ENCODE assay signal across 1 cellular context in genomic region chr7:158842486-158842885, GRCh38.
TF ChIP-seq lines count a peak whose summit lies in the region.

No MANE protein-coding gene starts in this region.

TF ChIP-seq in IMR-90, 13 proteins besides CTCF, POLR2A, EP300 and RAD21:
- TF ChIP-seq ELK1 (IDR thresholded peaks at IDR 0.05; ENCODE audit: borderline replicate concordance, low read depth, low read length) = no peak
- TF ChIP-seq MAZ (IDR thresholded peaks at IDR 0.05; ENCODE audit: borderline replicate concordance, low read depth, low read length) = no peak
- no peak for TF ChIP-seq MAFK (IDR thresholded peaks at IDR 0.05; ENCODE audit: low read depth, low read length)
- TF ChIP-seq SMC3 (IDR thresholded peaks at IDR 0.05; ENCODE audit: low read depth, low read length) = no peak
- no peak for TF ChIP-seq BHLHE40 (IDR thresholded peaks at IDR 0.05; ENCODE audit: low read depth, low read length)
- no peak for TF ChIP-seq RFX5 (IDR thresholded peaks at IDR 0.05; ENCODE audit: low read depth, low read length)
- no peak for TF ChIP-seq CHD1 (IDR thresholded peaks at IDR 0.05; ENCODE audit: low read depth, low read length)
- TF ChIP-seq CEBPB (IDR thresholded peaks at IDR 0.05; ENCODE audit: low read depth, low read length) = no peak
- no peak for TF ChIP-seq NFE2L2 (IDR thresholded peaks at IDR 0.05; ENCODE audit: low read depth, low read length)
- no peak for TF ChIP-seq USF2 (IDR thresholded peaks at IDR 0.05; ENCODE audit: low read depth, low read length)
- TF ChIP-seq MXI1 (IDR thresholded peaks at IDR 0.05; ENCODE audit: borderline replicate concordance, low read depth, low read length) = no peak
